In the genomic region with DNA sequence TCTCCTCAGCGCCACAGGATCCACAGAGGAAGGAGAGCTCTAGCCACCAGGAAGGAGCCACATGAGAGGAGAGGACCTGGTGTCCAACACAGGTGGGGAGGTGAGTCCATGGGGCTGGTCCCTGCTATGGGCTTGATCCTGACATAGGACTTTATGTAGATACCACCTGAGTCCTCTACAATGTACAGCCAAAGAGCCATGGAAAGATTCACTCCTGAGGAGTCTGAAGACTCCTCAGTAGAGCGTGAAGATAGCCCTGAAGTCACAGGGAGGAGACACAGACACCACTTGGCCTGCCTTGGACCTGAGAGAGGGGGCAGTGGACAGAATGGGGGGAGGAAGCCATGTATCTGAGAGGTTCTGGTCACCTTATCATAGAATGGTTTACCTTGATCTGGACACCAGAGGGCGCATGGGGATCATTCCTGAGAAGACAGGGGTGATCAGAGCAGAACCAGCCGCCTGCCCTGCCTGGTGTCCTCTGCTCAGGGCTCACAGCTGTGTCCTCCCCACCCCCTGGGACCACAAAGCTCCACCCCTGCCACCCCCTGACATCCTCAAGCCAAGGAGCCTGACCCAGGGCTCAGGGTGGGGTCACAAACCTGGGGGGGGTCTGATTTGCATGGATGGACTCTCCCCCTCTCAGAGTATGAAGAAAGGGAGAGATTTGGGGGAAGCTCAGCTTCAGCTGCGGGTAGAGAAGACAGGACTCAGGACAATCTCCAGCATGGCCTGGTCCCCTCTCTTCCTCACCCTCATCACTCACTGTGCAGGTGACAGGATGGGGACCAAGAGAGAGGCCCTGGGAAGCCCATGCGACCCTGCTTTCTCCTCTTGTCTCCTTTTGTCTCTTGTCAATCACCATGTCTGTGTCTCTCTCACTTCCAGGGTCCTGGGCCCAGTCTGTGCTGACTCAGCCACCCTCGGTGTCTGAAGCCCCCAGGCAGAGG, we compare ENCODE assay signal across 8 cellular contexts.
A peak's percentile ranks its signal among the peaks of the same experiment; 100 is the strongest.
DNase-seq lines count a peak whose midpoint lies in the region; ATAC-seq and TF ChIP-seq lines count a peak whose summit lies in the region.

No MANE protein-coding gene starts in this region.

- no peak overlapping the region for H3K27ac Mint-ChIP-seq in activated CD8-positive, alpha-beta T cell treated with anti-CD3 and anti-CD28 coated beads for 36 hours
- H3K27ac Mint-ChIP-seq in naive thymus-derived CD4-positive, alpha-beta T cell: no peak overlapping the region

- no peaks in the 10 kb centered on the region for H3K4me1 Mint-ChIP-seq in activated CD8-positive, alpha-beta T cell treated with anti-CD3 and anti-CD28 coated beads for 36 hours (ENCODE audit: low read depth)
- H3K4me1 Mint-ChIP-seq in naive thymus-derived CD4-positive, alpha-beta T cell: peaks cover 0 to 4% (median 0%) of the 10 kb centered on the region in 7 donors

- CTCF ChIA-PET in activated CD8-positive, alpha-beta T cell treated with anti-CD3 and anti-CD28 coated beads for 36 hours (lab: Charles Lee): interaction anchor here (0.6 to 4.6 kb wide), 13 partner anchors 9 to 322 kb away, joined by 3 to 21 read pairs (median 4); no protein-coding TSS in a partner anchor
- CTCF ChIA-PET in naive thymus-derived CD4-positive, alpha-beta T cell (lab: Charles Lee): interaction anchor here (0.6 to 0.8 kb wide), 2 partner anchors 15 to 229 kb away, joined by 3 read pairs; no protein-coding TSS in a partner anchor

- peak; percentile 94 for ATAC-seq in activated CD8-positive, alpha-beta T cell treated with anti-CD3 and anti-CD28 coated beads for 36 hours
- peak; percentile 74 for ATAC-seq in naive thymus-derived CD4-positive, alpha-beta T cell
- no peak for ATAC-seq in GM21717 (IDR thresholded peaks at IDR 0.05; ENCODE audit: unreplicated experiment)

- peak; percentile 62 for TF ChIP-seq CTCF in activated CD8-positive, alpha-beta T cell treated with anti-CD3 and anti-CD28 coated beads for 36 hours (IDR thresholded peaks at IDR 0.05)

- no peak overlapping the region for H3K4me3 Mint-ChIP-seq in activated CD8-positive, alpha-beta T cell treated with anti-CD3 and anti-CD28 coated beads for 36 hours
- H3K4me3 Mint-ChIP-seq in naive thymus-derived CD4-positive, alpha-beta T cell: no peak overlapping the region

- no peaks in the 10 kb centered on the region for H3K36me3 Mint-ChIP-seq in activated CD8-positive, alpha-beta T cell treated with anti-CD3 and anti-CD28 coated beads for 36 hours (ENCODE audit: low read depth)
- no peaks in the 10 kb centered on the region for H3K36me3 Mint-ChIP-seq in naive thymus-derived CD4-positive, alpha-beta T cell

- no peaks in the 10 kb centered on the region for H3K36me3 ChIP-seq in HAP-1 (replicated peaks)
- H3K36me3 ChIP-seq in naive thymus-derived CD4-positive, alpha-beta T cell (ENCODE audit: control insufficient read depth in 2 of 3, insufficient read depth in 3 of 3, low read length in 3 of 3): no peaks in the 10 kb centered on the region

- H3K27me3 ChIP-seq in HAP-1 (ENCODE audit: low read depth): peaks cover 11% of the 10 kb centered on the region; the same call in 1 of the 2 replicates
- no peaks in the 10 kb centered on the region for H3K27me3 ChIP-seq in naive thymus-derived CD4-positive, alpha-beta T cell (ENCODE audit: control insufficient read depth in 2 of 2, insufficient read depth in 2 of 2, low read length in 2 of 2)

- in situ Hi-C loops in HAP-1 (cut with MboI; ENCODE audit: low sequenced_read_pairs): no loop called here

- no peak overlapping the region for H3K27ac ChIP-seq in naive thymus-derived CD4-positive, alpha-beta T cell (ENCODE audit: low read depth, low read length)

- no peaks in the 10 kb centered on the region for H3K9me3 ChIP-seq in HAP-1
- no peaks in the 10 kb centered on the region for H3K9me3 ChIP-seq in naive thymus-derived CD4-positive, alpha-beta T cell (ENCODE audit: control insufficient read depth in 2 of 3, low read length in 3 of 3)

- POLR2A ChIA-PET in activated CD8-positive, alpha-beta T cell treated with anti-CD3 and anti-CD28 coated beads for 36 hours (lab: Charles Lee): interaction anchor here (1.1 kb wide), 1 partner anchor 9 kb away, joined by 3 read pairs; no protein-coding TSS in a partner anchor
- POLR2A ChIA-PET in naive thymus-derived CD4-positive, alpha-beta T cell (lab: Charles Lee): no interaction called here

- H3K9me3 Mint-ChIP-seq in activated CD8-positive, alpha-beta T cell treated with anti-CD3 and anti-CD28 coated beads for 36 hours: no peaks in the 10 kb centered on the region
- H3K9me3 Mint-ChIP-seq in naive thymus-derived CD4-positive, alpha-beta T cell: peaks cover 0 to 1% (median 0%) of the 10 kb centered on the region in 11 donors

- peaks cover 14% of the 10 kb centered on the region for H3K27me3 Mint-ChIP-seq in activated CD8-positive, alpha-beta T cell treated with anti-CD3 and anti-CD28 coated beads for 36 hours
- H3K27me3 Mint-ChIP-seq in naive thymus-derived CD4-positive, alpha-beta T cell: peaks cover 0 to 27% (median 12%) of the 10 kb centered on the region in 5 donors

- no peak overlapping the region for H3K4me3 ChIP-seq in HAP-1
- H3K4me3 ChIP-seq in naive thymus-derived CD4-positive, alpha-beta T cell (ENCODE audit: low read length): no peak overlapping the region

- intact Hi-C loops in activated CD8-positive, alpha-beta T cell treated with anti-CD3 and anti-CD28 coated beads for 36 hours (cut with micrococcal nuclease): no loop called here
- intact Hi-C loops in naive thymus-derived CD4-positive, alpha-beta T cell (cut with micrococcal nuclease): no loop called here

- H3K4me1 ChIP-seq in HAP-1: no peaks in the 10 kb centered on the region
- H3K4me1 ChIP-seq in naive thymus-derived CD4-positive, alpha-beta T cell (ENCODE audit: control insufficient read depth in 2 of 2, insufficient read depth in 2 of 2, low read length in 2 of 2): no peaks in the 10 kb centered on the region

- DNase-seq in CD1c-positive myeloid dendritic cell (ENCODE audit: extremely low spot score) (peak; percentile 69), HAP-1 (ENCODE audit: low spot score in 2 of 2) (peak; percentile 15 to 80), NCI-H69 (lab: John Stamatoyannopoulos, UW) (peak; percentile 77), epidermal melanocyte (ENCODE audit: insufficient read length, low spot score) (peak; percentile 50), stromal cell of bone marrow (ENCODE audit: low read depth) (peak; percentile 30)
- peak; percentile 79 for DNase-seq in activated CD8-positive, alpha-beta T cell treated with anti-CD3 and anti-CD28 coated beads for 36 hours
- peak in 7 of 9 donors; percentile 25 to 58 (median 30) for DNase-seq in naive thymus-derived CD4-positive, alpha-beta T cell
